9 cellular contexts compared by ENCODE assay signal in genomic region chrX:25021132-25021498, GRCh38. TPM values are rescaled to one million over a fixed set of nuclear protein-coding genes. Genes with fewer than 3 reads are reported as not detected.
DNase-seq lines count a peak whose midpoint lies in the region; ATAC-seq and TF ChIP-seq lines count a peak whose summit lies in the region.
"Had no signal": no experiment of that assay in that cellular context is flagged by ENCODE, and none has a peak within 500 bp of the region (broad histone marks: within the 10 kb centered on the region; RNA-seq: fewer than 3 reads in every experiment).

No MANE protein-coding gene starts in this region.

- H3K27me3 ChIP-seq in transverse colon (peaks cover 85% of the 10 kb centered on the region), stomach (peaks cover 38 to 96% (median 83%) of the 10 kb centered on the region in 3 donors)

- TF ChIP-seq EP300 in transverse colon (IDR thresholded peaks at IDR 0.05; ENCODE audit: low read depth) (no peak), stomach (IDR thresholded peaks at IDR 0.05) (no peak)

- H3K9me3 Mint-ChIP-seq in activated B cell treated with CpG ODN at 0.5 μM for 24 hours (no peaks in the 10 kb centered on the region), nephron progenitor cell (peaks cover 9% of the 10 kb centered on the region)

- POLR2A ChIA-PET in activated B cell treated with CpG ODN at 0.5 μM for 24 hours (lab: Charles Lee), result no interaction called here

- CTCF ChIA-PET in activated B cell treated with CpG ODN at 0.5 μM for 24 hours (lab: Charles Lee), result no interaction called here

- TF ChIP-seq CTCF in activated B cell treated with CpG ODN at 0.5 μM for 24 hours (IDR thresholded peaks at IDR 0.05) (no peak), nephron progenitor cell (IDR thresholded peaks at IDR 0.05) (peak; percentile 6), transverse colon (IDR thresholded peaks at IDR 0.05) (no peak), stomach (IDR thresholded peaks at IDR 0.05) (no peak)

- ATAC-seq in GM18505 (IDR thresholded peaks at IDR 0.05; ENCODE audit: unreplicated experiment), result peak; percentile 29
- peak; percentile 31 for ATAC-seq in HG02981 (IDR thresholded peaks at IDR 0.05; ENCODE audit: unreplicated experiment)
- ATAC-seq in activated B cell treated with CpG ODN at 0.5 μM for 24 hours (ENCODE audit: low read depth), result no peak
- no peak for ATAC-seq in HG03457 (IDR thresholded peaks at IDR 0.05; ENCODE audit: unreplicated experiment)

- H3K27ac Mint-ChIP-seq in activated B cell treated with CpG ODN at 0.5 μM for 24 hours (no peak overlapping the region), nephron progenitor cell (no peak overlapping the region)

- peak overlapping the region; percentile 6 for H3K4me3 Mint-ChIP-seq in activated B cell treated with CpG ODN at 0.5 μM for 24 hours
- H3K4me3 Mint-ChIP-seq in nephron progenitor cell, result peak overlapping the region; percentile 62

- no peaks in the 10 kb centered on the region for H3K36me3 Mint-ChIP-seq in activated B cell treated with CpG ODN at 0.5 μM for 24 hours (ENCODE audit: low read depth)
- no peaks in the 10 kb centered on the region for H3K36me3 Mint-ChIP-seq in nephron progenitor cell (ENCODE audit: low read depth)

- 37% methylated on average over 16 of the region's 16 CpGs; no CpG with 5 or more reads in 1 of the 2 donors for WGBS in transverse colon (ENCODE audit: low coverage in 1 of 2), 2 donors
- 7 to 39% (median 12%) methylated on average over 11 to 16 of the region's 16 CpGs for whole genome bisulfite sequencing in stomach, 5 donors

- peaks cover 3 to 15% (median 6%) of the 10 kb centered on the region in 4 donors for H3K4me1 ChIP-seq in transverse colon
- H3K4me1 ChIP-seq in stomach, result peaks cover 0 to 28% (median 16%) of the 10 kb centered on the region in 4 donors

- H3K9me3 ChIP-seq in transverse colon (no peaks in the 10 kb centered on the region), stomach (peaks cover 0 to 6% (median 2%) of the 10 kb centered on the region in 4 donors)

- H3K36me3 ChIP-seq in transverse colon (no peaks in the 10 kb centered on the region), stomach (no peaks in the 10 kb centered on the region)

- H3K27ac ChIP-seq in transverse colon, result no peak overlapping the region
- H3K27ac ChIP-seq in stomach, result no peak overlapping the region

- intact Hi-C loops in activated B cell treated with CpG ODN at 0.5 μM for 24 hours (cut with micrococcal nuclease) (loop anchor here (1.0 to 2.0 kb wide), 3 partner anchors 18 to 269 kb away; no protein-coding TSS in a partner anchor), transverse colon (cut with DNase I; ENCODE audit: low total_unique reads) (no loop called here), stomach (cut with DNase I; ENCODE audit: low total_unique reads) (no loop called here)

- peak overlapping the region in 1 of 4 donors; percentile 7 for H3K4me3 ChIP-seq in transverse colon
- H3K4me3 ChIP-seq in stomach, result peak overlapping the region in 2 of 4 donors; percentile 17 to 36

- in situ Hi-C loops in transverse colon (cut with MboI; ENCODE audit: low pct_ligation_motif_present in 1 of 4, low pct_unique_long_range_greater_than_20kb in 1 of 4, low sequenced_read_pairs in 3 of 4), result no loop called here

- DNase-seq in activated B cell treated with CpG ODN at 0.5 μM for 24 hours (no peak), nephron progenitor cell (no peak), transverse colon (no peak), KG1 (lab: John Stamatoyannopoulos, UW) (no peak), stomach (no peak)

- H3K27me3 Mint-ChIP-seq in activated B cell treated with CpG ODN at 0.5 μM for 24 hours (peaks cover 39% of the 10 kb centered on the region), nephron progenitor cell (ENCODE audit: low read depth, poor library complexity) (peaks cover 100% of the 10 kb centered on the region)

- H3K4me1 Mint-ChIP-seq in activated B cell treated with CpG ODN at 0.5 μM for 24 hours, result peaks cover 16% of the 10 kb centered on the region
- H3K4me1 Mint-ChIP-seq in nephron progenitor cell, result peaks cover 29% of the 10 kb centered on the region

- TF ChIP-seq POLR2A in GM18505 (IDR thresholded peaks at IDR 0.05; ENCODE audit: borderline replicate concordance, extremely low read depth, insufficient read depth, insufficient read length) (no peak), transverse colon (IDR thresholded peaks at IDR 0.05) (no peak), stomach (IDR thresholded peaks at IDR 0.05) (no peak)

RNA-seq across cellular contexts. Expression of gene ARX, which starts 5.3 kb away (rescaled TPM):
- total RNA-seq in activated B cell treated with CpG ODN at 0.5 μM for 24 hours (not detected in 2 replicates), transverse colon (not detected), stomach (1 to 10 TPM in 1 of 5 donors, under 1 TPM in 3, not detected in 1; 0.18 to 1.8 (median 0.43) TPM)
- under 1 TPM; 0.18 to 0.87 (median 0.76) TPM for polyA plus RNA-seq in stomach
- total RNA-seq: HT-29 had no signal

Comparison
In these comparisons a context has a peak if more than half of its experiments do, and no peak if none do; other contexts are left out.
1. ATAC-seq: peak in GM18505 (single experiment) and HG02981 (single experiment); none in activated B cell treated with CpG ODN at 0.5 μM for 24 hours (single experiment) and HG03457 (single experiment).